ENCODE assay signal across 8 cellular contexts in genomic region chr3:197791120-197792018, GRCh38. TPM values are rescaled to one million over a fixed set of nuclear protein-coding genes. Genes with fewer than 3 reads are reported as not detected.
DNase-seq lines count a peak whose midpoint lies in the region; ATAC-seq, FAIRE-seq and TF ChIP-seq lines count a peak whose summit lies in the region.

Gene LRCH3 (plus strand): TSS chr3:197791254. CDS start chr3:197791279, 25 bp downstream.

- peak; percentile 92 for ATAC-seq in A549
- ATAC-seq in HG03060 (IDR thresholded peaks at IDR 0.05; ENCODE audit: low read depth, unreplicated experiment) = peak; percentile 34

- POLR2A ChIA-PET in A549 (lab: Yijun Ruan, JAX) = interaction anchor here (1.0 to 1.2 kb wide), 2 partner anchors 41 to 64 kb away, joined by 3 to 4 read pairs; no protein-coding TSS in a partner anchor

- peak within 1 kb of the TSS; percentile 81 for H3K9ac ChIP-seq in iPS-20b (ENCODE audit: low read depth, low read length)

- H3K36me3 ChIP-seq in breast epithelium (no peaks in the 10 kb centered on the region), iPS-20b (ENCODE audit: insufficient read depth, low read depth, low read length) (no peaks in the 10 kb centered on the region)

- peak; percentile 94 for TF ChIP-seq POLR2A in A549 (IDR thresholded peaks at IDR 0.05; ENCODE audit: low read length)
- TF ChIP-seq POLR2A in GM18526 (IDR thresholded peaks at IDR 0.05; ENCODE audit: extremely low read depth, insufficient read length) = peak; percentile 97
- TF ChIP-seq POLR2A in breast epithelium (IDR thresholded peaks at IDR 0.05) = peak; percentile 72

- H3K4me1 ChIP-seq in A549 (peaks cover 35% of the 10 kb centered on the region; the same call in 2 of the 3 replicates), breast epithelium (no peaks in the 10 kb centered on the region), iPS-20b (ENCODE audit: insufficient read depth, low read length) (no peaks in the 10 kb centered on the region)

- H3K4me2 ChIP-seq in A549 = peak within 1 kb of the TSS; percentile 88

- FAIRE-seq in A549 (lab: Jason Lieb, UNC) = no peak

- CTCF ChIA-PET in A549 (lab: Yijun Ruan, JAX) = interaction anchor here (0.6 kb wide), 1 partner anchor 18 kb away, joined by 5 read pairs; no protein-coding TSS in a partner anchor

- WGBS in A549 (ENCODE audit: missing lambda C conversion rate) = 2% methylated on average over 23 of the region's 90 CpGs

- H3K27ac ChIP-seq in A549 (peak within 1 kb of the TSS; percentile 88 to 95), breast epithelium (peak within 1 kb of the TSS; percentile 98), iPS-20b (ENCODE audit: low read length) (peak within 1 kb of the TSS; percentile 63), skin epidermis (peak within 1 kb of the TSS; percentile 93 to 100 (median 97))

- intact Hi-C loops in breast epithelium (cut with DNase I; ENCODE audit: low total_unique reads) = no loop called here

- H3K27me3 ChIP-seq in breast epithelium (no peaks in the 10 kb centered on the region), iPS-20b (ENCODE audit: insufficient read depth, low read length) (peaks cover 12% of the 10 kb centered on the region; the same call in 1 of the 2 replicates)

- TF ChIP-seq CTCF in A549 (IDR thresholded peaks at IDR 0.05) (no peak), WI38 (IDR thresholded peaks at IDR 0.05; ENCODE audit: low read depth, low read length) (no peak), breast epithelium (IDR thresholded peaks at IDR 0.05) (no peak)

- H3K4me3 ChIP-seq in A549 = peak within 1 kb of the TSS; percentile 73
- peak within 1 kb of the TSS; percentile 90 for H3K4me3 ChIP-seq in WI38 (ENCODE audit: low read depth, low read length)
- peak within 1 kb of the TSS; percentile 79 to 98 (median 97) for H3K4me3 ChIP-seq in breast epithelium
- peak within 1 kb of the TSS; percentile 95 for H3K4me3 ChIP-seq in iPS-20b (ENCODE audit: low read length)
- H3K4me3 ChIP-seq in skin epidermis = peak within 1 kb of the TSS; percentile 82 to 96 (median 90)

- no peak for TF ChIP-seq EP300 in A549 (IDR thresholded peaks at IDR 0.05)

- no peak for TF ChIP-seq RAD21 in A549 (conservative IDR thresholded peaks at IDR 0.05 in 1 of 2, IDR thresholded peaks at IDR 0.05 in 1 of 2)

- DNase-seq in A549 (ENCODE audit: low read depth in 1 of 2, low spot score in 1 of 2) = peak; percentile 65 to 86
- peak; percentile 75 for DNase-seq in NCI-H2171 treated with DMSO at 0.1 percent for 48 hours (lab: John Stamatoyannopoulos, UW)
- DNase-seq in breast epithelium (ENCODE audit: low spot score in 2 of 2) = peak; percentile 53 to 72

- no peaks in the 10 kb centered on the region for H3K9me3 ChIP-seq in A549
- no peaks in the 10 kb centered on the region for H3K9me3 ChIP-seq in breast epithelium
- no peaks in the 10 kb centered on the region for H3K9me3 ChIP-seq in iPS-20b (ENCODE audit: insufficient read depth, low read depth, low read length)

TF ChIP-seq in A549, 52 proteins besides CTCF, POLR2A, EP300 and RAD21:
- TF ChIP-seq PBX3 (IDR thresholded peaks at IDR 0.05) (0 out of 2 replicates have a peak, but pooled peaks have one; percentile 13), HES2 (IDR thresholded peaks at IDR 0.05) (no peak), ESRRA (IDR thresholded peaks at IDR 0.05; ENCODE audit: borderline replicate concordance, low read length) (no peak), PHF8 (IDR thresholded peaks at IDR 0.05; ENCODE audit: borderline replicate concordance, low read depth) (peak; percentile 77), JUN (IDR thresholded peaks at IDR 0.05) (peak in 1 of 2 experiments; percentile 84; a peak in 3 of 5 replicates), BCL3 (IDR thresholded peaks at IDR 0.05) (peak; percentile 70; the same call in 1 of the 3 replicates), TFCP2L1 (CRISPR knock-in tag; IDR thresholded peaks at IDR 0.05) (peak; percentile 67; the same call in 1 of the 2 replicates)

RNA-seq across cellular contexts. Expression of gene LRCH3, which starts in this region (rescaled TPM):
- 44.6 and 66.0 TPM in 2 replicates for polyA plus RNA-seq in A549 (2011; rRNA removed)
- 11.0 and 13.3 TPM in 2 replicates for polyA plus RNA-seq in A549 (2012; cell fraction: cytosol; rRNA removed)
- polyA plus RNA-seq in A549 (2012; cell fraction: nucleus; rRNA removed) = 11.4 and 18.7 TPM in 2 replicates
- polyA plus RNA-seq in A549 (2017; fragmentation: RNase III; extraction: RNeasy Plus Mini Kit Qiagen cat#74134 plus additional on column Dnase treatment) = 12.1 to 14.2 TPM (median 12.6 TPM) in 3 replicates
- 62.9 and 69.4 TPM in 2 replicates for polyA minus RNA-seq in A549 (2011; rRNA and poly(A)+ RNA removed)
- 10 to 100 TPM; 41.6 to 61.0 (median 49.8) TPM for total RNA-seq in breast epithelium

Comparison
In these comparisons a context has a peak if more than half of its experiments do, and no peak if none do; other contexts are left out.
1. Peak in every context shown above with its lines: DNase-seq, ATAC-seq, H3K4me3 ChIP-seq and H3K27ac ChIP-seq.